In the genomic region with DNA sequence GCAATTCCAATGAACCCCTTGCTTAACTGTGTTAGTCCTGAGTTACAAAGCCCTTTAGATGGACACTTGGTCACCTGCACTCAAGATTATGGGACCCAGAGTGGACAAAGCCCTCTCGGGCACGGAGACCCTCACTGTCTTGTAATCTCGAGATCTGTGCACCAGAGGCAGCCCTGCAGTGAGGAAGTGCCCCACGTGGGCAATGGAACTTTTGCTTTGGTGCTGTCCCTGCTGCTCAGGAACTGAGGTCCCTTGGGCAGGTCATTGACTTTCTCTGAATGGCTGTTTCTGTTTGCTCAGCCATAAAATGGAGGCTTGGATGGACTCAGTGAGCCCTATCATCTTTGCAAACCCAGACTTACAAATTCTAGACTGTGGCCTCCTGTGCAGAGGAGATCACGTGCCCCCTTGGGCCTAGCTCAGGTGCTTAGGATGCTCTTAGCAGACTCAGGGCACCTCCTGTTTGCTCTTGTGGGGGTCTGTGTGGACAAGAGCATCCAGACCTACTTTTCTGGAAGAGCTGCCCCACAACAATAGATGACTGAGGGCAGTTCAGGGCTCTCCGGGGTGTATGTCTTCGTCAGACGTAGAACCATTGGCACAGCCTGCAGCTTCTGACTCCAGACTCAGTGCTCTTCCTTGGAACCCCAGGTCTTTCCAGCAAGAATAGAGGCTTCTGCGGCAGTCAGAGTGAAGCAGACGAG, we compare ENCODE assay signal across 24 cellular contexts.
DNase-seq lines count a peak whose midpoint lies in the region; ATAC-seq, FAIRE-seq and TF ChIP-seq lines count a peak whose summit lies in the region.
"Had no signal": no experiment of that assay in that cellular context is flagged by ENCODE, and none has a peak within 500 bp of the region (broad histone marks: within the 10 kb centered on the region; RNA-seq: fewer than 3 reads in every experiment).

No MANE protein-coding gene starts in this region.

- H3K9me3 ChIP-seq in K562 (replicated peaks; ENCODE audit: control insufficient read depth, insufficient read depth, low read depth, low read length): no peaks in the 10 kb centered on the region
- H3K9me3 ChIP-seq in upper lobe of right lung: no peaks in the 10 kb centered on the region

- H3K27me3 ChIP-seq in K562 (ENCODE audit: control insufficient read depth in 2 of 2, insufficient read depth in 2 of 2, low read length in 2 of 2): peaks cover 0 to 44% of the 10 kb centered on the region in 2 experiments; a peak in 4 of 5 replicates
- H3K27me3 ChIP-seq in upper lobe of right lung: no peaks in the 10 kb centered on the region
- H3K27me3 ChIP-seq: breast epithelium had no signal

- H3K4me2 ChIP-seq in K562 (ENCODE audit: insufficient read depth, low read length): no peak overlapping the region
- H3K4me2 ChIP-seq: PC-9 had no signal

- peaks cover 3% of the 10 kb centered on the region for H3K9me1 ChIP-seq in K562 (ENCODE audit: control insufficient read depth, insufficient read depth, low read length)

- H3K9ac ChIP-seq in K562 (ENCODE audit: insufficient read depth in 1 of 2, low read depth in 2 of 2, low read length in 2 of 2): no peak overlapping the region

- TF ChIP-seq CTCF in K562 (IDR thresholded peaks at IDR 0.05 in 2 of 3, conservative IDR thresholded peaks at IDR 0.05 in 1 of 3; ENCODE audit: insufficient read depth in 2 of 3, low read depth in 1 of 3, low read length in 3 of 3) (no peak), upper lobe of right lung (IDR thresholded peaks at IDR 0.05) (no peak)

- no peaks in the 10 kb centered on the region; a peak in 2 of 5 replicates for H3K4me1 ChIP-seq in K562 (replicated peaks in 1 of 2; ENCODE audit: control insufficient read depth in 2 of 2, insufficient read depth in 2 of 2, low read length in 2 of 2)
- H3K4me1 ChIP-seq in upper lobe of right lung: no peaks in the 10 kb centered on the region
- H3K4me1 ChIP-seq: breast epithelium had no signal

- H3K27ac ChIP-seq in K562 (ENCODE audit: extremely low read depth, low read depth, low read length) (no peak overlapping the region), upper lobe of right lung (no peak overlapping the region)
- H3K27ac ChIP-seq: breast epithelium, PC-9 had no signal

- H3K4me3 ChIP-seq in K562 (no peak overlapping the region), upper lobe of right lung (no peak overlapping the region)
- H3K4me3 ChIP-seq: breast epithelium, PC-9 had no signal

- TF ChIP-seq POLR2A in K562 (conservative IDR thresholded peaks at IDR 0.05): no peak

- no peaks in the 10 kb centered on the region for H3K79me2 ChIP-seq in K562 (ENCODE audit: control insufficient read depth, insufficient read depth, low read length)

- H3K36me3 ChIP-seq in K562 (ENCODE audit: control insufficient read depth, insufficient read depth, low read length): no peaks in the 10 kb centered on the region
- H3K36me3 ChIP-seq in upper lobe of right lung: no peaks in the 10 kb centered on the region
- H3K36me3 ChIP-seq: breast epithelium had no signal

- H2AFZ ChIP-seq in K562 (ENCODE audit: low read depth, low read length): no peak overlapping the region
- H2AFZ ChIP-seq: PC-9 had no signal

- intact Hi-C loops in K562 (cut with micrococcal nuclease): loop anchor here (10.0 kb wide), 1 partner anchor 238 kb away; no protein-coding TSS in a partner anchor
- intact Hi-C loops in upper lobe of right lung (cut with DNase I): no loop called here

- no peak for ATAC-seq in K562
- ATAC-seq in upper lobe of right lung: no peak

- no TSS peak for BruUV-seq in K562 (replicated peaks; lab: Mats Ljungman, UMichigan)

- no peak for FAIRE-seq in K562 (lab: Jason Lieb, UNC)
- FAIRE-seq: A204.1, endometrium, islet of Langerhans, urothelium cell line had no signal

- TF ChIP-seq RAD21 in K562 (CRISPR knock-in tag; conservative IDR thresholded peaks at IDR 0.05 in 1 of 2, IDR thresholded peaks at IDR 0.05 in 1 of 2): no peak

- TF ChIP-seq EP300 in K562 (IDR thresholded peaks at IDR 0.05; ENCODE audit: low read length): no peak

- in situ Hi-C loops in K562 (cut with MboI): no loop called here

- WGBS in K562 (ENCODE audit: insufficient coverage, low coverage, missing lambda C conversion rate): 10% methylated on average over 10 of the region's 10 CpGs

- peak; percentile 47 for DNase-seq in activated effector memory CD4-positive, alpha-beta T cell treated with anti-CD3 and anti-CD28 coated beads, Interleukin-2, amount 50 U/mL, for 16 hours
- DNase-seq in activated effector memory CD4-positive, alpha-beta T cell treated with Interleukin-2 at 50 U/mL for 16 hours: no peak
- no peak for DNase-seq in K562 (ENCODE audit: extremely low read depth in 1 of 4, low spot score in 3 of 4)
- peak; percentile 69 for DNase-seq in mesenteric fat pad (ENCODE audit: low spot score)
- peak; percentile 23 for DNase-seq in upper lobe of right lung
- no peak for DNase-seq in superior temporal gyrus (ENCODE audit: extremely low spot score)
- no peak for DNase-seq in NCI-H1436 (lab: John Stamatoyannopoulos, UW)
- DNase-seq in mucosa of gallbladder (ENCODE audit: low spot score): no peak
- DNase-seq: activated naive CD4-positive, alpha-beta T cell treated with anti-CD3 and anti-CD28 coated beads, Interleukin-2, amount 50 U/mL, for 16 hours; AML-193; amygdala; cortex of kidney; H7; NCI-H1105 treated with DMSO at 0.1 percent for 48 hours; NCI-H2107; NCI-H510A; NK-92 treated with Interleukin-12 subunit alpha and Interleukin-12 subunit beta, amount 100 ng/mL, for 24 hours; PC-9; SHP77 had no signal

- POLR2A ChIA-PET in K562 (lab: Yijun Ruan, JAX): interaction anchor here (0.7 to 1.5 kb wide), 2 partner anchors 9 to 467 kb away, joined by 3 to 9 read pairs; no protein-coding TSS in a partner anchor

- H4K20me1 ChIP-seq in K562 (replicated peaks; ENCODE audit: control insufficient read depth, insufficient read depth, low read length): no peaks in the 10 kb centered on the region; the same call in 1 of the 2 replicates

- CTCF ChIA-PET in K562 (lab: Yijun Ruan, JAX; ENCODE audit: low intra/inter-chr PET ratio): no interaction called here

TF ChIP-seq in K562, 482 proteins besides CTCF, POLR2A, EP300 and RAD21:
- TF ChIP-seq, protein P1, sequence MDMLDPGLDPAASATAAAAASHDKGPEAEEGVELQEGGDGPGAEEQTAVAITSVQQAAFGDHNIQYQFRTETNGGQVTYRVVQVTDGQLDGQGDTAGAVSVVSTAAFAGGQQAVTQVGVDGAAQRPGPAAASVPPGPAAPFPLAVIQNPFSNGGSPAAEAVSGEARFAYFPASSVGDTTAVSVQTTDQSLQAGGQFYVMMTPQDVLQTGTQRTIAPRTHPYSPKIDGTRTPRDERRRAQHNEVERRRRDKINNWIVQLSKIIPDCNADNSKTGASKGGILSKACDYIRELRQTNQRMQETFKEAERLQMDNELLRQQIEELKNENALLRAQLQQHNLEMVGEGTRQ (CRISPR knock-in tag; IDR thresholded peaks at IDR 0.05): 0 out of 2 replicates have a peak, but pooled peaks have one; percentile 2
- no peak for TF ChIP-seq CCAR2 (IDR thresholded peaks at IDR 0.05; ENCODE audit: low read depth, low read length)

Comparison
In these comparisons a context has a peak if more than half of its experiments do, and no peak if none do; other contexts are left out.
1. DNase-seq: peak in activated effector memory CD4-positive, alpha-beta T cell treated with anti-CD3 and anti-CD28 coated beads, Interleukin-2, amount 50 U/mL, for 16 hours (single experiment), mesenteric fat pad (single experiment) and upper lobe of right lung (single experiment); none in activated effector memory CD4-positive, alpha-beta T cell treated with Interleukin-2 at 50 U/mL for 16 hours (single experiment), K562 (0 of 4), superior temporal gyrus (single experiment), NCI-H1436 (single experiment) and mucosa of gallbladder (single experiment).